In the genomic region with DNA sequence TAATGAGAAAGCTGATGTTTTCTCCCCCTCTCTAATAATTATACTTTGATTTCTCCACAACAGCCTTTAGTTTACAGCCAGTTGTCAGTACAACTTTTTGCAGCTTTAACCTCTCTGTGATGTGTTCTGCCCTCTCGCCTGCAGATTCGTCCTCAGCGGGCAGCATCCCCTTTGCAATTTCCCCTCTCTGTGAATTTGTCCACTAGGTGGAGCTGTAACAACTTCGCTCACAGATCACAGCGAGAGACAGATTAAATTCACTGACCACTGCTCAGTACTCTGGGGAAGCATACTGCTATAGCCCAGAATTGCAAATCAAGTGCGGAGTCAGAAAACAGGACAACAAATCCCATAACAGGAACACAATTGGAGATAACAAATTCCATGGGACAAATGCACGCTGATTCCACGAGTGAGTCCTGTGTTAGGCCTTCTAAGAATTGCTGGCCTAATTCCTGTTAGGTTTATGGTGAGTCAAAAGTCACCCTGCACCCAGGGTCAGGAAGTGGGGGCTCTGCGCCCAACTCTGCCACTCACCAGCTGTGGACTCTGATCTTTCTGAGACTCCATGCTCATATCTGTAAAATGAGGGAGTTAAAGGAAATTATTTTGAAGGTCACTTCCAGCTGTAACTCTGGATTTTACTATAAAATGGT, we compare ENCODE assay signal across 8 cellular contexts.
DNase-seq lines count a peak whose midpoint lies in the region; ATAC-seq and TF ChIP-seq lines count a peak whose summit lies in the region.

No MANE protein-coding gene starts in this region.

- TF ChIP-seq CTCF in GM10266 (IDR thresholded peaks at IDR 0.05; ENCODE audit: control insufficient read depth, insufficient read depth, low read depth, missing control alignments): peak; percentile 67
- TF ChIP-seq CTCF in NB4 (IDR thresholded peaks at IDR 0.05; ENCODE audit: low read depth, low read length): peak; percentile 56
- TF ChIP-seq CTCF in fibroblast of villous mesenchyme (IDR thresholded peaks at IDR 0.05; ENCODE audit: insufficient read depth, low read depth, low read length): peak; percentile 78
- peak; percentile 61 for TF ChIP-seq CTCF in osteoblast (IDR thresholded peaks at IDR 0.05; ENCODE audit: extremely low read depth, low read depth, low read length)

- H3K9me3 ChIP-seq in osteoblast (ENCODE audit: low read depth, low read length): no peaks in the 10 kb centered on the region

- TF ChIP-seq POLR2A in NB4 (IDR thresholded peaks at IDR 0.05; ENCODE audit: extremely low read depth, insufficient read length): no peak

- no peak overlapping the region for H3K4me2 ChIP-seq in osteoblast (ENCODE audit: insufficient read depth, low read length)

- ATAC-seq in HG02610 (IDR thresholded peaks at IDR 0.05; ENCODE audit: unreplicated experiment) (peak; percentile 80), HG03521 (IDR thresholded peaks at IDR 0.05; ENCODE audit: unreplicated experiment) (no peak)

- H3K27me3 ChIP-seq in osteoblast (ENCODE audit: insufficient read depth, low read length): no peaks in the 10 kb centered on the region

- H4K20me1 ChIP-seq in osteoblast (ENCODE audit: insufficient read depth, low read length): no peaks in the 10 kb centered on the region

- no peak overlapping the region for H3K27ac ChIP-seq in osteoblast (ENCODE audit: low read depth, low read length)

- no peaks in the 10 kb centered on the region for H3K4me1 ChIP-seq in osteoblast (ENCODE audit: insufficient read depth, low read length)

- no peak overlapping the region for H3K4me3 ChIP-seq in NB4 (ENCODE audit: low read depth, low read length)
- H3K4me3 ChIP-seq in fibroblast of villous mesenchyme (ENCODE audit: low read depth, low read length): no peak overlapping the region
- no peak overlapping the region for H3K4me3 ChIP-seq in osteoblast (ENCODE audit: insufficient read depth, low read length)

- no peaks in the 10 kb centered on the region for H3K36me3 ChIP-seq in osteoblast (ENCODE audit: insufficient read depth, low read length)

- DNase-seq in A172 (ENCODE audit: low spot score) (peak; percentile 62), GM10266 (ENCODE audit: extremely low spot score) (peak; percentile 35), NB4 (ENCODE audit: low read depth) (peak; percentile 72), T1000 (lab: John Stamatoyannopoulos, UW) (peak; percentile 9), fibroblast of villous mesenchyme (ENCODE audit: low read depth) (peak; percentile 61), osteoblast (ENCODE audit: insufficient read length, low spot score, missing footprints) (peak; percentile 60)

- H3K79me2 ChIP-seq in osteoblast (ENCODE audit: insufficient read depth, low read length): no peaks in the 10 kb centered on the region

- no peak overlapping the region for H2AFZ ChIP-seq in osteoblast (ENCODE audit: low read length)

Comparison
In these comparisons a context has a peak if more than half of its experiments do, and no peak if none do; other contexts are left out.
1. DNase-seq: peak in every context shown above with its lines; median percentile 72 in NB4; 62 in A172; 61 in fibroblast of villous mesenchyme; 60 in osteoblast; 35 in GM10266; 9 in T1000.